Comparison of ENCODE assay signal across 1 cellular context in genomic region chr10:104326991-104327610, GRCh38.
TF ChIP-seq lines count a peak whose summit lies in the region.

No MANE protein-coding gene starts in this region.

TF ChIP-seq in endothelial cell of umbilical vein, 7 proteins besides CTCF, POLR2A, EP300 and RAD21 (continued from another document):
- TF ChIP-seq MAX (IDR thresholded peaks at IDR 0.05; ENCODE audit: insufficient read depth, insufficient read length) (no peak), GATA2 (IDR thresholded peaks at IDR 0.05; ENCODE audit: insufficient read depth, insufficient read length, low read depth, low read length) (no peak), MYC (IDR thresholded peaks at IDR 0.05; ENCODE audit: low read depth, low read length) (no peak), FOS (IDR thresholded peaks at IDR 0.05; ENCODE audit: borderline replicate concordance, insufficient read depth, low read length) (no peak), POLR2AphosphoS5 (IDR thresholded peaks at IDR 0.05; ENCODE audit: insufficient read depth, low read depth, low read length) (no peak), JUN (IDR thresholded peaks at IDR 0.05; ENCODE audit: borderline replicate concordance, insufficient read depth, insufficient read length, low read depth) (no peak)
